Comparison of ENCODE assay signal across 20 cellular contexts in the genomic region with DNA sequence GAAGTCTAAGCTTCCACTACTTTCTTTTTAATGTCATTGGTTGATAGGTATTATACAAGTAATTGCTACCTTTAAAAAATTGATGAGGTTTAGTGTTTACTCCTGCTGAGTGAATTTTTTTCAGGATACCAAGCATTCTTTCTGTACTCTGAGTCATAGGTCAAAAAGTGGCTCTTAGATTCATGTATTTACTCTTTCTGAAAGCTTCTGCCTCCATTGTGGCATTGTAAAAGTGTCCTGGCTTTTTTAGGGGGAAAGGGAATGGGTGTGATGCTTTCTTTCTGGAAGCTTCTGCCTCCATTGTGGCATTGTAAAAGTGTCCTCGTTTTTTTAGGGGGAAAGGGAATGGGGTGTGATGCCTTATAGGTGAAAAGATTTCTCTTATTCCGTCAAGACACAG.
A peak's percentile ranks its signal among the peaks of the same experiment; 100 is the strongest.
DNase-seq lines count a peak whose midpoint lies in the region; ATAC-seq and TF ChIP-seq lines count a peak whose summit lies in the region.
"Had no signal": no experiment of that assay in that cellular context is flagged by ENCODE, and none has a peak within 500 bp of the region (broad histone marks: within the 10 kb centered on the region; RNA-seq: fewer than 3 reads in every experiment).

No MANE protein-coding gene starts in this region.

- H3K9me3 Mint-ChIP-seq in Caco-2 (ENCODE audit: unreplicated experiment), result no peaks in the 10 kb centered on the region
- H3K9me3 Mint-ChIP-seq in WTC11, result peaks cover 12% of the 10 kb centered on the region; the same call in 1 of the 2 replicates

- H3K27me3 Mint-ChIP-seq in Caco-2 (ENCODE audit: insufficient read depth, unreplicated experiment), result no peaks in the 10 kb centered on the region
- no peaks in the 10 kb centered on the region for H3K27me3 Mint-ChIP-seq in WTC11 (ENCODE audit: low read depth)

- H3K4me2 ChIP-seq in mesendoderm (ENCODE audit: low read length), result no peak overlapping the region

- TF ChIP-seq RAD21 in Ishikawa (IDR thresholded peaks at IDR 0.05; ENCODE audit: low read depth), result no peak

- no CpG with 5 or more reads among the region's 2 CpGs for WGBS in mesendoderm (ENCODE audit: extremely low coverage, insufficient coverage, low lambda C conversion rate)

- H3K27me3 ChIP-seq in Caco-2 (replicated peaks; ENCODE audit: control insufficient read depth, insufficient read depth, low read length) (no peaks in the 10 kb centered on the region), adipocyte (replicated peaks; ENCODE audit: control insufficient read depth, insufficient read depth, low read length) (no peaks in the 10 kb centered on the region), mesendoderm (ENCODE audit: insufficient read depth, low read length, poor library complexity) (no peaks in the 10 kb centered on the region)
- H3K27me3 ChIP-seq: ascending aorta, BE2C, colonic mucosa, MG63, sigmoid colon had no signal

- H2BK15ac ChIP-seq in mesendoderm (replicated peaks; ENCODE audit: low read depth), result no peak overlapping the region

- H3K4ac ChIP-seq in mesendoderm (ENCODE audit: low read depth, low read length), result no peak overlapping the region

- CTCF ChIA-PET in Caco-2 (lab: Charles Lee), result no interaction called here
- CTCF ChIA-PET in WTC11 (lab: Charles Lee), result interaction anchor here (1.0 kb wide), 1 partner anchor 15 kb away, joined by 3 read pairs; no protein-coding TSS in a partner anchor

- TF ChIP-seq CTCF in Caco-2 (IDR thresholded peaks at IDR 0.05; ENCODE audit: insufficient read depth in 1 of 2, low read depth in 1 of 2, low read length in 1 of 2, severe bottlenecking in 1 of 2, unreplicated experiment in 1 of 2) (no peak), WTC11 (IDR thresholded peaks at IDR 0.05) (no peak)

- no peak overlapping the region for H3K27ac ChIP-seq in mesendoderm (ENCODE audit: low read depth, low read length)
- H3K27ac ChIP-seq: ascending aorta, colonic mucosa, sigmoid colon had no signal

- H3K23ac ChIP-seq in mesendoderm (ENCODE audit: low read length), result no peak overlapping the region

- no peak overlapping the region for H2AK5ac ChIP-seq in mesendoderm (ENCODE audit: low read length)

- H3K9me3 ChIP-seq in Caco-2 (no peaks in the 10 kb centered on the region), adipocyte (ENCODE audit: control insufficient read depth, low read length) (no peaks in the 10 kb centered on the region)
- H3K9me3 ChIP-seq: ascending aorta, BE2C, colonic mucosa, HAP-1, MG63, sigmoid colon had no signal

- no peak overlapping the region for H3K56ac ChIP-seq in mesendoderm (ENCODE audit: low read length)

- no peak overlapping the region for H4K8ac ChIP-seq in mesendoderm (ENCODE audit: low read depth, low read length)

- no TSS peak for BruUV-seq in Caco-2 (replicated peaks; lab: Mats Ljungman, UMichigan)

- no peaks in the 10 kb centered on the region for H3K79me1 ChIP-seq in mesendoderm (ENCODE audit: low read length)

- H3K9ac ChIP-seq in adipocyte (ENCODE audit: low read length) (no peak overlapping the region), mesendoderm (ENCODE audit: low read length) (no peak overlapping the region)

- peak overlapping the region; percentile 10 for H3K18ac ChIP-seq in mesendoderm (ENCODE audit: low read length)

- no peaks in the 10 kb centered on the region for H3K36me3 ChIP-seq in Caco-2 (ENCODE audit: control insufficient read depth, insufficient read depth, low read length)
- H3K36me3 ChIP-seq in adipocyte (ENCODE audit: control insufficient read depth, insufficient read depth, low read length, severe bottlenecking), result no peaks in the 10 kb centered on the region
- no peaks in the 10 kb centered on the region for H3K36me3 ChIP-seq in mesendoderm (ENCODE audit: control insufficient read depth, insufficient read depth, low read length)
- H3K36me3 ChIP-seq: ascending aorta, BE2C, colonic mucosa, HAP-1, MG63, sigmoid colon had no signal

- intact Hi-C loops in Caco-2 (cut with micrococcal nuclease; ENCODE audit: unreplicated experiment), result no loop called here

- no peaks in the 10 kb centered on the region for H3K36me3 Mint-ChIP-seq in Caco-2 (ENCODE audit: insufficient read depth, unreplicated experiment)
- H3K36me3 Mint-ChIP-seq in WTC11, result no peaks in the 10 kb centered on the region; the same call in 1 of the 2 replicates

- no peak overlapping the region for H3K4me3 Mint-ChIP-seq in Caco-2 (ENCODE audit: unreplicated experiment)
- H3K4me3 Mint-ChIP-seq in WTC11, result no peak overlapping the region

- H3K4me3 ChIP-seq in Caco-2 (ENCODE audit: low read depth, low read length), result no peak overlapping the region
- no peak overlapping the region for H3K4me3 ChIP-seq in adipocyte (ENCODE audit: low read length)
- no peak overlapping the region for H3K4me3 ChIP-seq in mesendoderm (ENCODE audit: low read length)
- H3K4me3 ChIP-seq: ascending aorta, colonic mucosa, HAP-1, MG63, sigmoid colon had no signal

- H3K27ac Mint-ChIP-seq in Caco-2 (ENCODE audit: unreplicated experiment), result peak overlapping the region; percentile 49
- H3K27ac Mint-ChIP-seq in WTC11, result no peak overlapping the region

- peaks cover 6% of the 10 kb centered on the region for H3K4me1 Mint-ChIP-seq in Caco-2 (ENCODE audit: low read depth, unreplicated experiment)
- H3K4me1 Mint-ChIP-seq in WTC11, result peaks cover 5% of the 10 kb centered on the region; the same call in 1 of the 2 replicates

- ATAC-seq in WTC11, result no peak
- ATAC-seq: left colon had no signal

- H3K4me1 ChIP-seq in Caco-2 (no peaks in the 10 kb centered on the region), adipocyte (ENCODE audit: control insufficient read depth, insufficient read depth, low read length) (peaks cover 27% of the 10 kb centered on the region), mesendoderm (ENCODE audit: control insufficient read depth, low read depth, low read length) (no peaks in the 10 kb centered on the region)
- H3K4me1 ChIP-seq: ascending aorta, BE2C, colonic mucosa, HAP-1, sigmoid colon had no signal

- H2BK5ac ChIP-seq in mesendoderm (ENCODE audit: low read length), result no peak overlapping the region

- no peak overlapping the region for H2BK120ac ChIP-seq in mesendoderm (ENCODE audit: low read depth, low read length)

- POLR2A ChIA-PET in Caco-2 (lab: Charles Lee), result no interaction called here
- POLR2A ChIA-PET in WTC11 (lab: Charles Lee), result no interaction called here

- DNase-seq in Caco-2 (no peak), adipocyte (ENCODE audit: low read depth) (peak; percentile 29), mesendoderm (peak; percentile 28), WTC11 (ENCODE audit: low spot score) (no peak), NCI-H526 treated with DMSO at 0.1 percent for 48 hours (lab: John Stamatoyannopoulos, UW) (no peak), NCI-H446 treated with DMSO at 0.1 percent for 48 hours (lab: John Stamatoyannopoulos, UW) (no peak)
- DNase-seq in stimulated activated CD4-positive, alpha-beta T cell treated with anti-CD3 and anti-CD28 coated beads, Interleukin-15, amount 100 ng/mL, for 24 hours, result no peak
- DNase-seq: activated CD4-positive, alpha-beta T cell treated with anti-CD3 and anti-CD28 coated beads for 4 hours; BE2C; colonic mucosa; left colon; MG63; NCI-H1694 treated with DMSO at 0.1 percent for 48 hours; NCI-H446; occipital lobe; sigmoid colon; stimulated activated CD4-positive, alpha-beta T cell treated with anti-CD3 and anti-CD28 coated beads, Interleukin-2, amount 100 ng/mL, for 24 hours had no signal

- H4K5ac ChIP-seq in mesendoderm (ENCODE audit: low read length), result no peak overlapping the region

- no peaks in the 10 kb centered on the region for H3K79me2 ChIP-seq in mesendoderm (ENCODE audit: control insufficient read depth, insufficient read depth, low read length)

- TF ChIP-seq EP300 in Ishikawa (IDR thresholded peaks at IDR 0.05; ENCODE audit: borderline replicate concordance), result no peak

TF ChIP-seq in Ishikawa, 13 proteins besides CTCF, POLR2A, EP300 and RAD21:
- TF ChIP-seq CREB1 (IDR thresholded peaks at IDR 0.05; ENCODE audit: low read depth), result no peak
- TF ChIP-seq, protein P1, sequence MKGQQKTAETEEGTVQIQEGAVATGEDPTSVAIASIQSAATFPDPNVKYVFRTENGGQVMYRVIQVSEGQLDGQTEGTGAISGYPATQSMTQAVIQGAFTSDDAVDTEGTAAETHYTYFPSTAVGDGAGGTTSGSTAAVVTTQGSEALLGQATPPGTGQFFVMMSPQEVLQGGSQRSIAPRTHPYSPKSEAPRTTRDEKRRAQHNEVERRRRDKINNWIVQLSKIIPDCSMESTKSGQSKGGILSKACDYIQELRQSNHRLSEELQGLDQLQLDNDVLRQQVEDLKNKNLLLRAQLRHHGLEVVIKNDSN (IDR thresholded peaks at IDR 0.05), result no peak
- no peak for TF ChIP-seq YY1 (IDR thresholded peaks at IDR 0.05; ENCODE audit: low read depth)
- TF ChIP-seq NFIC (IDR thresholded peaks at IDR 0.05), result no peak
- peak; percentile 49; the same call in 1 of the 2 replicates for TF ChIP-seq TEAD4 (IDR thresholded peaks at IDR 0.05)
- TF ChIP-seq CEBPB (IDR thresholded peaks at IDR 0.05), result no peak
- TF ChIP-seq, protein P2, sequence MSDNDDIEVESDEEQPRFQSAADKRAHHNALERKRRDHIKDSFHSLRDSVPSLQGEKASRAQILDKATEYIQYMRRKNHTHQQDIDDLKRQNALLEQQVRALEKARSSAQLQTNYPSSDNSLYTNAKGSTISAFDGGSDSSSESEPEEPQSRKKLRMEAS (IDR thresholded peaks at IDR 0.05), result no peak
TF ChIP-seq in Ishikawa: peak in this region for 1.

TF ChIP-seq in WTC11, 78 proteins besides CTCF, POLR2A, EP300 and RAD21 (continues in another document):
- TF ChIP-seq, protein P3, sequence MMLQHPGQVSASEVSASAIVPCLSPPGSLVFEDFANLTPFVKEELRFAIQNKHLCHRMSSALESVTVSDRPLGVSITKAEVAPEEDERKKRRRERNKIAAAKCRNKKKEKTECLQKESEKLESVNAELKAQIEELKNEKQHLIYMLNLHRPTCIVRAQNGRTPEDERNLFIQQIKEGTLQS (CRISPR knock-in tag; conservative IDR thresholded peaks at IDR 0.05), result no peak
- TF ChIP-seq IRF2 (CRISPR knock-in tag; IDR thresholded peaks at IDR 0.05; ENCODE audit: borderline replicate concordance, low read depth), result no peak
- TF ChIP-seq, protein P2 (CRISPR knock-in tag; IDR thresholded peaks at IDR 0.05), result no peak

Comparison
In these comparisons a context has a peak if more than half of its experiments do, and no peak if none do; other contexts are left out.
1. DNase-seq: peak in adipocyte (single experiment) and mesendoderm (single experiment); none in Caco-2 (0 of 2), WTC11 (single experiment), NCI-H526 treated with DMSO at 0.1 percent for 48 hours (single experiment), stimulated activated CD4-positive, alpha-beta T cell treated with anti-CD3 and anti-CD28 coated beads, Interleukin-15, amount 100 ng/mL, for 24 hours (single experiment) and NCI-H446 treated with DMSO at 0.1 percent for 48 hours (single experiment).